10 cellular contexts compared by ENCODE assay signal in genomic region chr1:172287207-172287606, GRCh38.
DNase-seq lines count a peak whose midpoint lies in the region; ATAC-seq and TF ChIP-seq lines count a peak whose summit lies in the region.
"Had no signal": no experiment of that assay in that cellular context is flagged by ENCODE, and none has a peak within 500 bp of the region (broad histone marks: within the 10 kb centered on the region; RNA-seq: fewer than 3 reads in every experiment).

No MANE protein-coding gene starts in this region.

- H3K36me3 ChIP-seq in muscle layer of colon (ENCODE audit: insufficient read depth, low read length), result no peaks in the 10 kb centered on the region

- no peaks in the 10 kb centered on the region for H3K9me3 Mint-ChIP-seq in nephron progenitor cell

- H3K27ac ChIP-seq in muscle layer of colon (ENCODE audit: low read depth, low read length), result peak overlapping the region; percentile 21

- intact Hi-C loops in Right ventricle myocardium inferior (cut with DNase I), result loop anchor here (10.0 kb wide), 1 partner anchor 122 kb away; no protein-coding TSS in a partner anchor
- intact Hi-C loops in cardiac septum (cut with DNase I), result loop anchor here (10.0 kb wide), 1 partner anchor 108 kb away; no protein-coding TSS in a partner anchor

- TF ChIP-seq CTCF in epithelial cell of esophagus (IDR thresholded peaks at IDR 0.05; ENCODE audit: insufficient read depth, low read depth, low read length, missing control alignments) (no peak), nephron progenitor cell (IDR thresholded peaks at IDR 0.05) (no peak)

- H3K4me1 ChIP-seq in muscle layer of colon (ENCODE audit: insufficient read depth, low read length), result peaks cover 16% of the 10 kb centered on the region

- H3K4me3 ChIP-seq in epithelial cell of esophagus (ENCODE audit: low read length) (no peak overlapping the region), muscle layer of colon (ENCODE audit: low read depth in 1 of 2, low read length in 2 of 2) (no peak overlapping the region)

- H3K9ac ChIP-seq in muscle layer of colon (ENCODE audit: low read length), result no peak overlapping the region

- no peak overlapping the region for H3K27ac Mint-ChIP-seq in nephron progenitor cell

- H3K27me3 Mint-ChIP-seq in nephron progenitor cell (ENCODE audit: low read depth, poor library complexity), result peaks cover 4% of the 10 kb centered on the region

- H3K27me3 ChIP-seq in muscle layer of colon (ENCODE audit: control insufficient read depth in 1 of 2, insufficient read depth in 2 of 2, low read length in 2 of 2), result no peaks in the 10 kb centered on the region

- peak; percentile 76 for DNase-seq in Right ventricle myocardium inferior (ENCODE audit: missing footprints)
- no peak for DNase-seq in cardiac septum (ENCODE audit: low spot score)
- DNase-seq in epithelial cell of esophagus (ENCODE audit: low read depth), result peak; percentile 71
- DNase-seq in nephron progenitor cell, result no peak
- no peak for DNase-seq in NCI-H524 (lab: John Stamatoyannopoulos, UW)
- DNase-seq in NOMO-1 (lab: John Stamatoyannopoulos, UW; ENCODE audit: unreplicated experiment in 2 of 2), result no peak
- DNase-seq: NCI-H1436 treated with DMSO at 0.1 percent for 48 hours; stimulated activated CD4-positive, alpha-beta T cell treated with anti-CD3 and anti-CD28 coated beads, Interleukin-15, amount 100 ng/mL, for 24 hours had no signal

- peaks cover 5% of the 10 kb centered on the region for H3K4me1 Mint-ChIP-seq in nephron progenitor cell

- H3K36me3 Mint-ChIP-seq in nephron progenitor cell (ENCODE audit: low read depth), result no peaks in the 10 kb centered on the region

- H3K9me3 ChIP-seq in muscle layer of colon (ENCODE audit: low read length), result no peaks in the 10 kb centered on the region

- H3K4me3 Mint-ChIP-seq in nephron progenitor cell, result no peak overlapping the region

- ATAC-seq in Right ventricle myocardium inferior (peak; percentile 80), GM18861 (IDR thresholded peaks at IDR 0.05; ENCODE audit: unreplicated experiment) (no peak)

Comparison
In these comparisons a context has a peak if more than half of its experiments do, and no peak if none do; other contexts are left out.
1. DNase-seq: peak in Right ventricle myocardium inferior (single experiment) and epithelial cell of esophagus (single experiment); none in cardiac septum (single experiment), nephron progenitor cell (single experiment), NCI-H524 (0 of 2) and NOMO-1 (0 of 2).